Comparison of ENCODE assay signal across 1 cellular context in genomic region chr5:38465045-38465444, GRCh38.
TF ChIP-seq lines count a peak whose summit lies in the region.

No MANE protein-coding gene starts in this region.

TF ChIP-seq in IMR-90, 13 proteins besides CTCF, POLR2A, EP300 and RAD21 (continued from another document):
- no peak for TF ChIP-seq CEBPB (IDR thresholded peaks at IDR 0.05; ENCODE audit: low read depth, low read length)
